ENCODE assay signal across 9 cellular contexts in the genomic region with DNA sequence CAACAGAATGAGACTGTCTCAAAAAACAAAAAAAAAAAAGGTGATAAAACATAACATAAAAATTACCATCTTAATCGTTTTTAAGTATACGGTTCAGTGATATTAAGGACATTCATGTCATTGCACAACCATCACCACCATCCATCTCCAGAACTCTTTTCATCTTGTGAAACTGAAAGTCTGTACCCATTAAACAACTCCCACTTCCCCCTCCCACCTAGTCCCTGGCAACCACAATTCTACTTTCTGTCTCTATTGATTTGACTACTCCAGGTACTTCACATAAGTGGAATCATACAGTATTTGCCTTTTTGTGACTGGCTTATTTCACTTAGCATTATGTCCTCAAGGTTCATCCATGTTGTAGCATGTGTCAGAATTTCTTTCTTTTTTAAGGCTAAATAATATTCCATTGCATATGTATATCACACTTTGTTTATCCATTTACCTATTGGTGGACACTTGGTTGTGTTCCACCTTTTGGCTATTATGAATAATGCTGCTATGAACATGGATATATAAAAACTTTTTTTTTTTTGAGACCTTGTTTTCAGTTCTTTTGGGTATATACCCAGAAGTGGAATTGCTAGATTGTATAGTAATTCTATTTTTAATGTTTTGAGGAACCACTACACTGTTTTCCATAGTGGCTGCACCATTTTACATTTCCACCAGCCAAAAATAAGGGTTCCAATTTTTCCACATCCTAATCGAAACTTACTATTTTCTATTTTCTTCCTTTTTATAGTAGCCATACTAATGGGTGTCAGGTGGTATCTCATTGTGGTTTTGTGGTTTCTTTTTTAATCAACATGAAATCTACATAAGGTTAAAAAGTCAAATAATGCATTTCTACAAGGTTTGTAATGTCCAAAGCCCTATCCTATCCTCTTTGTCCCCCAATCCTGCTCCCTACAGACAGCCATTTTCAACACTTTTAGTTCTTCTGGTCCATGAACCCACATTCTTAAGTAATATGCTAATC. TPM values are rescaled to one million over a fixed set of nuclear protein-coding genes. Genes with fewer than 3 reads are reported as not detected.
DNase-seq lines count a peak whose midpoint lies in the region; ATAC-seq, FAIRE-seq and TF ChIP-seq lines count a peak whose summit lies in the region.
"Had no signal": no experiment of that assay in that cellular context is flagged by ENCODE, and none has a peak within 500 bp of the region (broad histone marks: within the 10 kb centered on the region; RNA-seq: fewer than 3 reads in every experiment).

No MANE protein-coding gene starts in this region.

- no peak overlapping the region for H2AFZ ChIP-seq in smooth muscle cell (ENCODE audit: low read depth)

- H3K4me2 ChIP-seq in smooth muscle cell, result no peak overlapping the region

- CTCF ChIA-PET in A673 (lab: Charles Lee), result no interaction called here

- no peak for TF ChIP-seq POLR2A in GM12892 (IDR thresholded peaks at IDR 0.05; ENCODE audit: low read depth, low read length)

- ATAC-seq in GM21529 (IDR thresholded peaks at IDR 0.05; ENCODE audit: unreplicated experiment) (peak; percentile 91), HG03575 (IDR thresholded peaks at IDR 0.05; ENCODE audit: extremely low read depth, insufficient number of reproducible peaks, low FRiP score, unreplicated experiment) (peak; percentile 70)

- no peaks in the 10 kb centered on the region for H3K79me2 ChIP-seq in smooth muscle cell (ENCODE audit: low read depth)

- no peak overlapping the region for H3K9ac ChIP-seq in smooth muscle cell (ENCODE audit: low read depth)

- no TSS peak for BruUV-seq in A673 (replicated peaks; lab: Mats Ljungman, UMichigan)

- intact Hi-C loops in A673 (cut with micrococcal nuclease; ENCODE audit: unreplicated experiment), result loop anchor here (5.0 kb wide), 1 partner anchor 271 kb away; no protein-coding TSS in a partner anchor

- H3K36me3 ChIP-seq in A673 (ENCODE audit: insufficient read depth, low read length, poor library complexity, severe bottlenecking) (no peaks in the 10 kb centered on the region), smooth muscle cell (ENCODE audit: low read depth) (no peaks in the 10 kb centered on the region)

- FAIRE-seq in GM12892 (lab: Jason Lieb, UNC), result peak; percentile 74

- no peaks in the 10 kb centered on the region for H3F3A ChIP-seq in smooth muscle cell (ENCODE audit: low read depth)

- H3K27ac ChIP-seq in A673 (ENCODE audit: low read depth, low read length, poor library complexity, severe bottlenecking) (no peak overlapping the region), smooth muscle cell (ENCODE audit: low read depth) (no peak overlapping the region)

- no peak for DNase-seq in GM12892 (ENCODE audit: insufficient read length)
- DNase-seq in activated naive CD8-positive, alpha-beta T cell treated with anti-CD3 and anti-CD28 coated beads, Interleukin-2, amount 50 U/mL, for 16 hours (ENCODE audit: low read depth, low spot score), result peak; percentile 21
- no peak for DNase-seq in NCI-H748 (lab: John Stamatoyannopoulos, UW; ENCODE audit: unreplicated experiment)
- no peak for DNase-seq in A673 (ENCODE audit: low spot score)
- DNase-seq in smooth muscle cell (lab: John Stamatoyannopoulos, UW; ENCODE audit: unreplicated experiment), result no peak
- DNase-seq in SW 1271 (lab: John Stamatoyannopoulos, UW), result no peak
- DNase-seq: GF-D8 had no signal

- H3K4me3 ChIP-seq in A673 (ENCODE audit: low read depth, low read length, poor library complexity, severe bottlenecking), result no peak overlapping the region
- H3K4me3 ChIP-seq in smooth muscle cell, result no peak overlapping the region

- POLR2A ChIA-PET in A673 (lab: Charles Lee; ENCODE audit: low non-redundant PET), result no interaction called here

- no peaks in the 10 kb centered on the region for H3K9me3 ChIP-seq in A673 (ENCODE audit: low read depth, low read length, poor library complexity, severe bottlenecking)
- no peaks in the 10 kb centered on the region for H3K9me3 ChIP-seq in smooth muscle cell (replicated peaks; ENCODE audit: low read depth)

- no peaks in the 10 kb centered on the region for H4K20me1 ChIP-seq in smooth muscle cell (ENCODE audit: low read depth)

- H3K27me3 ChIP-seq in A673 (replicated peaks; ENCODE audit: insufficient read depth, low read depth, low read length, poor library complexity), result no peaks in the 10 kb centered on the region
- no peaks in the 10 kb centered on the region for H3K27me3 ChIP-seq in smooth muscle cell (ENCODE audit: low read depth)

- H3K4me1 ChIP-seq in A673 (ENCODE audit: insufficient read depth, low read length, poor library complexity, severe bottlenecking), result no peaks in the 10 kb centered on the region
- no peaks in the 10 kb centered on the region for H3K4me1 ChIP-seq in smooth muscle cell (ENCODE audit: low read depth)

- WGBS in smooth muscle cell (ENCODE audit: low lambda C conversion rate), result 86% methylated on average over 3 of the region's 3 CpGs

- no peak for TF ChIP-seq CTCF in A673 (conservative IDR thresholded peaks at IDR 0.05; ENCODE audit: low read depth, low read length)
- no peak for TF ChIP-seq CTCF in smooth muscle cell (IDR thresholded peaks at IDR 0.05; ENCODE audit: borderline replicate concordance, insufficient read depth, poor library complexity, severe bottlenecking)

RNA-seq across cellular contexts. Expression of gene PIK3C2A, which starts 23.4 kb away (rescaled TPM):
- polyA plus RNA-seq in GM12892 (2012; ENCODE audit: missing spikeins), result 18.5 TPM
- 43.8 and 44.2 TPM in 2 replicates for total RNA-seq in A673 (2021)
- total RNA-seq in smooth muscle cell, result 50.6 and 58.8 TPM in 2 replicates
- 10.0 and 13.6 TPM in 2 replicates for polyA plus RNA-seq in smooth muscle cell

RNA-seq across cellular contexts. Expression of gene NUCB2, which starts 45.4 kb away (rescaled TPM):
- polyA plus RNA-seq in GM12892 (2012; ENCODE audit: missing spikeins), result 38.0 TPM
- total RNA-seq in A673 (2021) (39.6 and 46.2 TPM in 2 replicates), smooth muscle cell (91.2 and 118 TPM in 2 replicates)
- 148 and 177 TPM in 2 replicates for polyA plus RNA-seq in smooth muscle cell
